Comparison of ENCODE assay signal across 1 cellular context in the genomic region with DNA sequence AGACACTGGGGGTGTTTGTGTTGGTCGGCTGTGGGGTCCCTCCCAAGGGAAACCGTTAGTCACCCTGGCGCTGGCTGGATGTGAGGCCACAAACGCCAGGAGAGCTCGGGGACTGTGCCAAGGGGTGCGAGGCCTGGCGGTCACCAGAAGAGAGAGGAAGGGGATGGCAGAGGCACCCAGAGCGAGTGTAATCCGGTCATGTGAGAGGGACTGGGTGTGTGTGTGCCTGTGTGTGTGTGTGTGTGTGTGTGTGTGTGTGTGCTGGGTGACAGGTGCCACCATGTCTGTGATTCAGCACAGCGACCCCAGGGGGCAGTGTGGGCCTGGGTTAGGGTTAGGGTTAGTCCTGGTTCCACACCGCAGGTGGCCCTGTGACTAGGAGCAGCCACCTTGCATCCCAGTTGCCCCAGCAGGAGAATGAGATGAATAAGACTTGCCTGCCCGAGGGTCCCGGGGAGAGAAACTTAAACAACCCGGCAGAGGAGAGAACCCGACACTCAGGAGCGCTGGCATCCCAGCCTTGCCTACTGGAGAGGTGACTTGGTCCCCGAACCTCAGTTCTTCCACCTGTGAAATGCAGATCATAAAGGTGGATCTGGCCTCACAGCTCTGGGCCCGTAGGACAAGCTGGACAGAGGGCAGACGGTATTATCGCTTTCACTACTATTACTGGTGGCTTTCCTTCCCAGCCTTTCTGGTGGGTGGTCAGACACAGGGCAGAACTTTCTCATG.
A peak's percentile ranks its signal among the peaks of the same experiment; 100 is the strongest.
TF ChIP-seq lines count a peak whose summit lies in the region.

No MANE protein-coding gene starts in this region.

TF ChIP-seq in HepG2, 621 proteins besides CTCF, POLR2A, EP300 and RAD21 (continued from another document and continues in another):
- TF ChIP-seq MLXIP (CRISPR knock-in tag; IDR thresholded peaks at IDR 0.05; ENCODE audit: borderline replicate concordance) (no peak), PAXIP1 (CRISPR knock-in tag; conservative IDR thresholded peaks at IDR 0.05) (0 out of 2 replicates have a peak, but pooled peaks have one; percentile 31), ZNF33A (CRISPR knock-in tag; IDR thresholded peaks at IDR 0.05; ENCODE audit: borderline replicate concordance) (no peak), NFIB (CRISPR knock-in tag; IDR thresholded peaks at IDR 0.05; ENCODE audit: borderline replicate concordance) (no peak), ARID4A (CRISPR knock-in tag; IDR thresholded peaks at IDR 0.05; ENCODE audit: borderline replicate concordance) (peak; percentile 37; the same call in 1 of the 2 replicates), RFX3 (CRISPR knock-in tag; IDR thresholded peaks at IDR 0.05) (no peak), ZNF569 (CRISPR knock-in tag; IDR thresholded peaks at IDR 0.05; ENCODE audit: borderline replicate concordance) (no peak), ZSCAN30 (CRISPR knock-in tag; IDR thresholded peaks at IDR 0.05) (no peak), HNRNPLL (IDR thresholded peaks at IDR 0.05; ENCODE audit: low read depth, low read length, poor library complexity, severe bottlenecking) (peak; percentile 16), HES4 (CRISPR knock-in tag; IDR thresholded peaks at IDR 0.05; ENCODE audit: borderline replicate concordance) (no peak; the same call in 1 of the 2 replicates), ZFP36L1 (CRISPR knock-in tag; IDR thresholded peaks at IDR 0.05) (no peak), ZNF329 (CRISPR knock-in tag; IDR thresholded peaks at IDR 0.05; ENCODE audit: low read depth) (no peak), ZNF501 (CRISPR knock-in tag; IDR thresholded peaks at IDR 0.05) (0 out of 2 replicates have a peak, but pooled peaks have one; percentile 23), SMARCC2 (IDR thresholded peaks at IDR 0.05) (no peak), KDM5A (IDR thresholded peaks at IDR 0.05; ENCODE audit: borderline replicate concordance, low read length) (no peak), ZFP37 (CRISPR knock-in tag; IDR thresholded peaks at IDR 0.05; ENCODE audit: borderline replicate concordance) (no peak), NCOR1 (IDR thresholded peaks at IDR 0.05; ENCODE audit: borderline replicate concordance, low read length) (no peak), NR2C2 (CRISPR knock-in tag; IDR thresholded peaks at IDR 0.05; ENCODE audit: borderline replicate concordance) (0 out of 2 replicates have a peak, but pooled peaks have one; percentile 29), SP4 (CRISPR knock-in tag; IDR thresholded peaks at IDR 0.05) (0 out of 2 replicates have a peak, but pooled peaks have one; percentile 4), AGO1 (IDR thresholded peaks at IDR 0.05; ENCODE audit: low read depth, low read length, poor library complexity, severe bottlenecking) (no peak), ZNF354B (CRISPR knock-in tag; IDR thresholded peaks at IDR 0.05) (no peak), ZNF10 (CRISPR knock-in tag; IDR thresholded peaks at IDR 0.05; ENCODE audit: borderline replicate concordance, low read depth) (no peak), YY1 (IDR thresholded peaks at IDR 0.05; ENCODE audit: insufficient read depth, insufficient replicate concordance, low read depth, low read length) (peak; percentile 69), ZSCAN9 (CRISPR knock-in tag; IDR thresholded peaks at IDR 0.05; ENCODE audit: borderline replicate concordance) (no peak), ZNF576 (CRISPR knock-in tag; IDR thresholded peaks at IDR 0.05) (no peak)
- TF ChIP-seq, protein P1, sequence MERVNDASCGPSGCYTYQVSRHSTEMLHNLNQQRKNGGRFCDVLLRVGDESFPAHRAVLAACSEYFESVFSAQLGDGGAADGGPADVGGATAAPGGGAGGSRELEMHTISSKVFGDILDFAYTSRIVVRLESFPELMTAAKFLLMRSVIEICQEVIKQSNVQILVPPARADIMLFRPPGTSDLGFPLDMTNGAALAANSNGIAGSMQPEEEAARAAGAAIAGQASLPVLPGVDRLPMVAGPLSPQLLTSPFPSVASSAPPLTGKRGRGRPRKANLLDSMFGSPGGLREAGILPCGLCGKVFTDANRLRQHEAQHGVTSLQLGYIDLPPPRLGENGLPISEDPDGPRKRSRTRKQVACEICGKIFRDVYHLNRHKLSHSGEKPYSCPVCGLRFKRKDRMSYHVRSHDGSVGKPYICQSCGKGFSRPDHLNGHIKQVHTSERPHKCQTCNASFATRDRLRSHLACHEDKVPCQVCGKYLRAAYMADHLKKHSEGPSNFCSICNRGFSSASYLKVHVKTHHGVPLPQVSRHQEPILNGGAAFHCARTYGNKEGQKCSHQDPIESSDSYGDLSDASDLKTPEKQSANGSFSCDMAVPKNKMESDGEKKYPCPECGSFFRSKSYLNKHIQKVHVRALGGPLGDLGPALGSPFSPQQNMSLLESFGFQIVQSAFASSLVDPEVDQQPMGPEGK (CRISPR knock-in tag; IDR thresholded peaks at IDR 0.05), result no peak
- TF ChIP-seq, protein P2, sequence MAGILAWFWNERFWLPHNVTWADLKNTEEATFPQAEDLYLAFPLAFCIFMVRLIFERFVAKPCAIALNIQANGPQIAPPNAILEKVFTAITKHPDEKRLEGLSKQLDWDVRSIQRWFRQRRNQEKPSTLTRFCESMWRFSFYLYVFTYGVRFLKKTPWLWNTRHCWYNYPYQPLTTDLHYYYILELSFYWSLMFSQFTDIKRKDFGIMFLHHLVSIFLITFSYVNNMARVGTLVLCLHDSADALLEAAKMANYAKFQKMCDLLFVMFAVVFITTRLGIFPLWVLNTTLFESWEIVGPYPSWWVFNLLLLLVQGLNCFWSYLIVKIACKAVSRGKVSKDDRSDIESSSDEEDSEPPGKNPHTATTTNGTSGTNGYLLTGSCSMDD (CRISPR knock-in tag; IDR thresholded peaks at IDR 0.05), result no peak
- TF ChIP-seq, protein P3, sequence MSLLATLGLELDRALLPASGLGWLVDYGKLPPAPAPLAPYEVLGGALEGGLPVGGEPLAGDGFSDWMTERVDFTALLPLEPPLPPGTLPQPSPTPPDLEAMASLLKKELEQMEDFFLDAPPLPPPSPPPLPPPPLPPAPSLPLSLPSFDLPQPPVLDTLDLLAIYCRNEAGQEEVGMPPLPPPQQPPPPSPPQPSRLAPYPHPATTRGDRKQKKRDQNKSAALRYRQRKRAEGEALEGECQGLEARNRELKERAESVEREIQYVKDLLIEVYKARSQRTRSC (CRISPR knock-in tag; IDR thresholded peaks at IDR 0.05; ENCODE audit: low read depth), result no peak
- TF ChIP-seq, protein P4, sequence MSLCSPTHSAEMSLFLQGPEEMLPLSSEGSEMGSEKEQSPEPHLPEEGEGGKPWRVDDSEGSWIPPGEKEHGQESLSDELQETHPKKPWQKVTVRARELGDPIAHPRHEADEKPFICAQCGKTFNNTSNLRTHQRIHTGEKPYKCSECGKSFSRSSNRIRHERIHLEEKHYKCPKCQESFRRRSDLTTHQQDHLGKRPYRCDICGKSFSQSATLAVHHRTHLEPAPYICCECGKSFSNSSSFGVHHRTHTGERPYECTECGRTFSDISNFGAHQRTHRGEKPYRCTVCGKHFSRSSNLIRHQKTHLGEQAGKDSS (CRISPR knock-in tag; IDR thresholded peaks at IDR 0.05; ENCODE audit: borderline replicate concordance, low read depth), result peak; percentile 88
